Comparison of ENCODE assay signal across 1 cellular context in genomic region chr1:31587720-31588423, GRCh38.
TF ChIP-seq lines count a peak whose summit lies in the region.

No MANE protein-coding gene starts in this region.

TF ChIP-seq in endothelial cell of umbilical vein, 7 proteins besides CTCF, POLR2A, EP300 and RAD21 (continued from another document):
- TF ChIP-seq GATA2 (IDR thresholded peaks at IDR 0.05; ENCODE audit: insufficient read depth, insufficient read length, low read depth, low read length) = no peak
